20 cellular contexts compared by ENCODE assay signal in the genomic region with DNA sequence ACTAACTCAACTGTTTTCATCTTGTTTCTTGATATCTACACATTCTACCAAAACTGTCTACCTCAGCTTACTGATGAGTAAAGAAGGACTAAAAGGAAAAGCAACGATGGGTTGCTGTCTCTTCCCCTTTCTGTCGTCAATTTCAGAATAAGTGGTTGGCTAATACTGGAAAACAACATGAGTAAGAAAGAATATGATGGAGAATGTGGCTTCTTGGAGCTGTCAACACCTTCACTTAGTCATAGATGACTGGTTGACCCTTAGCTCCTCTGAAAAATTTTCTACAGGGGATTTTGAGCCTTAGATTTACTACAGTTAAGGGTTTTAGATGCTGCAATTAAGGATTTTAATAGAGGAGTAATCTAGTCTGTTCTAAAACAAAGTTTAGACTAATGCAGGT.
DNase-seq lines count a peak whose midpoint lies in the region; FAIRE-seq and TF ChIP-seq lines count a peak whose summit lies in the region.
"Had no signal": no experiment of that assay in that cellular context is flagged by ENCODE, and none has a peak within 500 bp of the region (broad histone marks: within the 10 kb centered on the region; RNA-seq: fewer than 3 reads in every experiment).

No MANE protein-coding gene starts in this region.

- no peak overlapping the region for H3K4me3 ChIP-seq in ACC112 (ENCODE audit: low read depth, low read length)
- no peak overlapping the region for H3K4me3 ChIP-seq in bronchial epithelial cell (ENCODE audit: low read depth, low read length)
- no peak overlapping the region for H3K4me3 ChIP-seq in spleen
- H3K4me3 ChIP-seq in kidney (ENCODE audit: low read length in 2 of 2) = no peak overlapping the region
- H3K4me3 ChIP-seq: A549, SJSA1 had no signal

- H3K4me1 ChIP-seq in ACC112 (ENCODE audit: control insufficient read depth, insufficient read depth, low read length, unreplicated experiment) = peaks cover 6% of the 10 kb centered on the region
- no peaks in the 10 kb centered on the region for H3K4me1 ChIP-seq in spleen
- no peaks in the 10 kb centered on the region for H3K4me1 ChIP-seq in kidney (ENCODE audit: control insufficient read depth in 1 of 2, insufficient read depth in 1 of 2, low read depth in 1 of 2, low read length in 2 of 2)
- H3K4me1 ChIP-seq: A549, SJSA1 had no signal

- no peak for FAIRE-seq in bronchial epithelial cell (lab: Jason Lieb, UNC)
- no peak for FAIRE-seq in kidney (lab: Jason Lieb, UNC)
- FAIRE-seq: A549, GM12892, H1 had no signal

- no peak for TF ChIP-seq POLR2A in spleen (IDR thresholded peaks at IDR 0.05)

- no peak overlapping the region for H3K9ac ChIP-seq in kidney (ENCODE audit: low read length in 2 of 2)

- WGBS in spleen, 5 donors = 60 to 77% (median 63%) methylated on average over 2 of the region's 2 CpGs

- no peak for TF ChIP-seq CTCF in bronchial epithelial cell (IDR thresholded peaks at IDR 0.05; ENCODE audit: insufficient read depth, low read length, severe bottlenecking)
- no peak for TF ChIP-seq CTCF in spleen (IDR thresholded peaks at IDR 0.05 in 8 of 11, conservative IDR thresholded peaks at IDR 0.05 in 3 of 11)
- TF ChIP-seq CTCF in kidney (IDR thresholded peaks at IDR 0.05; ENCODE audit: borderline replicate concordance, extremely low read depth, insufficient read depth) = no peak

- peak overlapping the region; percentile 23 for H2AFZ ChIP-seq in ACC112 (ENCODE audit: low read length, unreplicated experiment)

- H3K36me3 ChIP-seq in ACC112 (ENCODE audit: insufficient read depth, low read length) (no peaks in the 10 kb centered on the region), bronchial epithelial cell (ENCODE audit: control insufficient read depth, insufficient read depth, low read length) (no peaks in the 10 kb centered on the region), spleen (no peaks in the 10 kb centered on the region), kidney (ENCODE audit: control insufficient read depth in 1 of 2, insufficient read depth in 2 of 2, low read length in 2 of 2) (no peaks in the 10 kb centered on the region)
- H3K36me3 ChIP-seq: SJSA1 had no signal

- no peaks in the 10 kb centered on the region for H3K79me2 ChIP-seq in ACC112 (ENCODE audit: control insufficient read depth, insufficient read depth, low read length, unreplicated experiment)

- H3K27me3 ChIP-seq in ACC112 (ENCODE audit: insufficient read depth, low read length) (peaks cover 25% of the 10 kb centered on the region; the same call in 1 of the 2 replicates), bronchial epithelial cell (ENCODE audit: control insufficient read depth, insufficient read depth, low read length) (no peaks in the 10 kb centered on the region), spleen (replicated peaks in 1 of 7) (no peaks in the 10 kb centered on the region)
- H3K27me3 ChIP-seq: SJSA1 had no signal

- DNase-seq in LHCN-M2 (ENCODE audit: low read depth) (peak; percentile 79), bronchial epithelial cell (ENCODE audit: low read depth) (peak; percentile 46), kidney tubule cell (ENCODE audit: low spot score) (peak; percentile 5), spleen (no peak), caudate nucleus (lab: John Stamatoyannopoulos, UW) (no peak), kidney (no peak)
- DNase-seq in activated naive CD4-positive, alpha-beta T cell treated with Interleukin-2 at 50 U/mL for 16 hours = no peak
- DNase-seq: DND-41; GF-D8; HFFc6; Kasumi-1; NCI-H187; NK-92 treated with Interleukin-12 subunit alpha and Interleukin-12 subunit beta, amount 100 ng/mL, for 24 hours; RPMI8226 had no signal

- H3K27ac ChIP-seq in ACC112 (ENCODE audit: low read depth, low read length) = no peak overlapping the region
- H3K27ac ChIP-seq in spleen = no peak overlapping the region
- H3K27ac ChIP-seq in caudate nucleus (ENCODE audit: low read depth, low read length) = no peak overlapping the region
- H3K27ac ChIP-seq in kidney (ENCODE audit: low read depth in 2 of 2, low read length in 2 of 2) = no peak overlapping the region
- H3K27ac ChIP-seq: A549, C4-2B, SJSA1 had no signal

- H3K9me3 ChIP-seq in spleen = peaks cover 0 to 16% (median 11%) of the 10 kb centered on the region in 8 donors
- H3K9me3 ChIP-seq in kidney (ENCODE audit: control insufficient read depth in 1 of 2, low read length in 2 of 2) = peaks cover 0 to 2% of the 10 kb centered on the region in 2 donors
- H3K9me3 ChIP-seq: A549, SJSA1 had no signal

- intact Hi-C loops in spleen (cut with DNase I; ENCODE audit: low total_unique reads) = no loop called here
- intact Hi-C loops in kidney (cut with DNase I) = no loop called here

Comparison
In these comparisons a context has a peak if more than half of its experiments do, and no peak if none do; other contexts are left out.
1. DNase-seq: peak in LHCN-M2 (single experiment), bronchial epithelial cell (single experiment) and kidney tubule cell (single experiment); none in spleen (single experiment), caudate nucleus (0 of 61), activated naive CD4-positive, alpha-beta T cell treated with Interleukin-2 at 50 U/mL for 16 hours (single experiment) and kidney (single experiment).